8 cellular contexts compared by ENCODE assay signal in the genomic region with DNA sequence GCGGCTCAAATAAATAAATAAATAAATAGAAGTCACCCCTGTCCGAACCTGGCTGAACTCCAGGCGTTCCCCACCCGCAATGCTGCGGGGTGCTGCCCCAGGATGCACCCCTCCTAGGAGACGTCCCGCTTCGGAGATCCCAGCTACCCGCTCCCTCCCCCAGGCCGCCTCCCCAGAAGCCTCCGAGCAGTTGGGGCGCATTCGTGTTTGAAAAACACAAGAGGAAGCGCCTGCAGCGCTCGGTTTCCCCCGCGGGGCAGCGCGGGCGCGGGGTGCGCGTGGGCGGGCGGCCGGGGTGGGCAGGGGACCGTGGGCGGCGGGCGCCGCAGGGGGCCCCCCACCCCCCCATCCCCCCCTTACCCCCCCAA. TPM values are rescaled to one million over a fixed set of nuclear protein-coding genes. Genes with fewer than 3 reads are reported as not detected.
DNase-seq lines count a peak whose midpoint lies in the region; ATAC-seq, FAIRE-seq and TF ChIP-seq lines count a peak whose summit lies in the region.

No MANE protein-coding gene starts in this region.

- H3K9ac ChIP-seq in OCI-LY3 (ENCODE audit: low read length) (peak overlapping the region; percentile 91), GM12878 (ENCODE audit: control insufficient read depth, insufficient read depth, low read length) (peak overlapping the region; percentile 73; the same call in 1 of the 2 replicates)

- H3K9me3 ChIP-seq in OCI-LY3 (ENCODE audit: insufficient read depth, low read length) (no peaks in the 10 kb centered on the region), GM12878 (replicated peaks; ENCODE audit: control insufficient read depth, insufficient read depth, low read length) (peaks cover 12% of the 10 kb centered on the region)

- H3K4me3 ChIP-seq in GM12875 (ENCODE audit: low read depth, low read length) (peak overlapping the region; percentile 14), OCI-LY3 (ENCODE audit: low read length) (peak overlapping the region; percentile 88), GM12878 (peak overlapping the region; percentile 34; the same call in 1 of the 2 replicates), iPS-11a (ENCODE audit: low read depth, low read length) (peak overlapping the region; percentile 57), skin epidermis (peak overlapping the region; percentile 32 to 61 (median 55))

- WGBS in GM12878 (ENCODE audit: insufficient coverage, insufficient replicate concordance, low lambda C conversion rate, missing lambda C conversion rate), result 2% methylated on average over 13 of the region's 32 CpGs

- H3K4me2 ChIP-seq in OCI-LY3 (ENCODE audit: low read length), result peak overlapping the region; percentile 99
- peak overlapping the region; percentile 94 for H3K4me2 ChIP-seq in GM12878 (ENCODE audit: control insufficient read depth, insufficient read depth)

- H3K36me3 ChIP-seq in OCI-LY3 (replicated peaks; ENCODE audit: low read depth, low read length), result peaks cover 3% of the 10 kb centered on the region
- H3K36me3 ChIP-seq in GM12878 (ENCODE audit: control insufficient read depth in 2 of 2, insufficient read depth in 2 of 2, low read length in 1 of 2), result no peaks in the 10 kb centered on the region

- H4K20me1 ChIP-seq in OCI-LY3 (ENCODE audit: insufficient read depth, low read length), result no peaks in the 10 kb centered on the region
- H4K20me1 ChIP-seq in GM12878 (ENCODE audit: control insufficient read depth, insufficient read depth), result no peaks in the 10 kb centered on the region

- intact Hi-C loops in GM12878 (cut with micrococcal nuclease; ENCODE audit: unreplicated experiment) (no loop called here), posterior vena cava (cut with DNase I) (no loop called here)

- POLR2A ChIA-PET in GM12878 (lab: Charles Lee), result interaction anchor here (0.6 to 1.4 kb wide), 4 partner anchors 13 to 34 kb away, joined by 3 to 5 read pairs (median 4); partner anchors contain the start of gene SERPINB1

- SMC1A ChIA-PET in GM12878 (lab: Charles Lee; ENCODE audit: uncharacterized antibody, unreplicated experiment), result interaction anchor here (2.6 kb wide), 1 partner anchor 12 kb away, joined by 8 read pairs; no protein-coding TSS in a partner anchor

- no peaks in the 10 kb centered on the region for H3K79me2 ChIP-seq in OCI-LY3 (ENCODE audit: low read length)
- no peaks in the 10 kb centered on the region for H3K79me2 ChIP-seq in GM12878 (ENCODE audit: control insufficient read depth, insufficient read depth, low read length)

- FAIRE-seq in GM12878 (lab: Jason Lieb, UNC), result no peak

- BruUV-seq in GM12878 (replicated peaks; lab: Mats Ljungman, UMichigan), result no TSS peak

- TF ChIP-seq RAD21 in GM12878 (IDR thresholded peaks at IDR 0.05; ENCODE audit: insufficient read depth, low read depth, low read length), result no peak

- RAD21 ChIA-PET in GM12878 (lab: Charles Lee; ENCODE audit: unreplicated experiment), result interaction anchor here (0.6 to 4.5 kb wide), 3 partner anchors 9 to 767 kb away, joined by 3 to 39 read pairs (median 3); no protein-coding TSS in a partner anchor

- CTCF ChIA-PET in GM12878 (lab: Yijun Ruan, JAX), result interaction anchor here (1.1 to 3.4 kb wide), 4 partner anchors 14 to 35 kb away, joined by 3 to 25 read pairs (median 4); no protein-coding TSS in a partner anchor

- TF ChIP-seq EP300 in GM12878 (IDR thresholded peaks at IDR 0.05; ENCODE audit: borderline replicate concordance in 1 of 2, control insufficient read depth in 1 of 2, low read depth in 2 of 2, low read length in 2 of 2), result no peak

- DNase-seq in GM12878 (ENCODE audit: low read depth, low spot score) (no peak), posterior vena cava (ENCODE audit: low spot score) (no peak), GM19240 (ENCODE audit: insufficient read length, low spot score) (no peak), MV-4-11 (lab: John Stamatoyannopoulos, UW) (no peak)

- no peaks in the 10 kb centered on the region for H3K27me3 ChIP-seq in OCI-LY3 (ENCODE audit: low read depth, low read length)
- H3K27me3 ChIP-seq in GM12878 (replicated peaks in 1 of 2; ENCODE audit: control insufficient read depth in 2 of 2, insufficient read depth in 2 of 2, low read length in 1 of 2), result no peaks in the 10 kb centered on the region

- no peak; the same call in 1 of the 2 replicates for TF ChIP-seq POLR2A in GM12878 (IDR thresholded peaks at IDR 0.05; ENCODE audit: low read depth, low read length)

- ATAC-seq in GM12878, result peak; percentile 57

- H2AFZ ChIP-seq in OCI-LY3 (ENCODE audit: low read depth, low read length), result peak overlapping the region; percentile 67; the same call in 1 of the 2 replicates
- peak overlapping the region; percentile 85; the same call in 1 of the 2 replicates for H2AFZ ChIP-seq in GM12878 (ENCODE audit: control insufficient read depth, low read depth, low read length)

- no peak for TF ChIP-seq CTCF in GM12875 (IDR thresholded peaks at IDR 0.05; ENCODE audit: borderline replicate concordance, insufficient read depth, low read depth, low read length)
- TF ChIP-seq CTCF in OCI-LY3 (IDR thresholded peaks at IDR 0.05; ENCODE audit: low read depth, low read length), result no peak
- no peak for TF ChIP-seq CTCF in GM12878 (IDR thresholded peaks at IDR 0.05 in 2 of 3, conservative IDR thresholded peaks at IDR 0.05 in 1 of 3; ENCODE audit: control insufficient read depth in 2 of 3, extremely low read depth in 1 of 3, insufficient read depth in 1 of 3, low read depth in 3 of 3, low read length in 3 of 3)

- in situ Hi-C loops in GM12878 (cut with MboI), result no loop called here

- H3K4me1 ChIP-seq in OCI-LY3 (ENCODE audit: low read length) (peaks cover 26% of the 10 kb centered on the region), GM12878 (ENCODE audit: control insufficient read depth, insufficient read depth, low read length) (peaks cover 35% of the 10 kb centered on the region)

- H3K27ac ChIP-seq in OCI-LY3 (ENCODE audit: low read length) (peak overlapping the region; percentile 63), GM12878 (ENCODE audit: control insufficient read depth, insufficient read depth) (peak overlapping the region; percentile 78), skin epidermis (peak overlapping the region; percentile 29 to 96 (median 88))

TF ChIP-seq in GM12878, 131 proteins besides CTCF, POLR2A, EP300 and RAD21 (continues in another document):
- TF ChIP-seq MXI1 (IDR thresholded peaks at IDR 0.05; ENCODE audit: low read depth, low read length) (no peak), SP1 (IDR thresholded peaks at IDR 0.05; ENCODE audit: low read depth, low read length) (no peak), POU2F2 (IDR thresholded peaks at IDR 0.05; ENCODE audit: borderline replicate concordance, low read depth, low read length) (no peak)

RNA-seq across cellular contexts. Expression of gene SERPINB9, which starts 27.3 kb away (rescaled TPM):
- 63.2 and 66.0 TPM in 2 replicates for total RNA-seq in GM12878 (2013; cell fraction: nucleolus; rRNA removed)
- total RNA-seq in GM12878 (2014; rRNA removed) (4.7 and 5.6 TPM in 2 replicates), GM12878 (2014; rRNA removed; fragmentation: Illumina TruSeq; extraction: Trizol) (5.4 and 5.5 TPM in 2 replicates), GM12878 (2021) (5.8 and 6.1 TPM in 2 replicates), posterior vena cava (10 to 100 TPM in 1 of 2 donors, 1 to 10 TPM in 1; 9.9 to 12.8 TPM)
- 7.8 TPM for polyA plus RNA-seq in GM12878 (2011; ENCODE audit: low read depth)
- polyA plus RNA-seq in GM12878 (2011; rRNA removed) (133 and 141 TPM in 2 replicates), GM12878 (2014; fragmentation: Illumina TruSeq; extraction: Trizol) (6.7 and 7.3 TPM in 2 replicates), GM12878 (2014; fragmentation: Nextera tagmentation; extraction: Ambion mirVana) (1 to 10 TPM; 2.0 to 3.7 TPM), GM12878 (2014; rRNA removed) (3.8 and 5.9 TPM in 2 replicates), GM12878 (2016; fragmentation: Nextera tagmentation; extraction: Ambion mirVana) (1 to 10 TPM; 4.1 to 4.2 TPM)
- polyA plus RNA-seq in GM12878 (2011; cell fraction: cytosol; rRNA removed), result 94.6 and 110 TPM in 2 replicates
- polyA plus RNA-seq in GM12878 (2011; cell fraction: nucleus; rRNA removed), result 35.5 and 39.0 TPM in 2 replicates
- polyA plus RNA-seq in GM12878 (2012), result 11.4 and 20.4 TPM in 2 replicates
- 135 and 152 TPM in 2 replicates for polyA minus RNA-seq in GM12878 (2011; rRNA and poly(A)+ RNA removed)
- polyA minus RNA-seq in GM12878 (2011; cell fraction: cytosol; rRNA and poly(A)+ RNA removed), result 57.1 and 64.0 TPM in 2 replicates
- polyA minus RNA-seq in GM12878 (2011; cell fraction: nucleus; rRNA and poly(A)+ RNA removed), result 21.2 and 30.0 TPM in 2 replicates

RNA-seq across cellular contexts. Expression of gene SERPINB1, which starts 34.2 kb away (rescaled TPM):
- total RNA-seq in GM12878 (2013; cell fraction: nucleolus; rRNA removed), result 0.67 and 1.0 TPM in 2 replicates
- total RNA-seq in GM12878 (2014; rRNA removed) (0.45 and 0.65 TPM in 2 replicates), GM12878 (2014; rRNA removed; fragmentation: Illumina TruSeq; extraction: Trizol) (0.67 and 0.88 TPM in 2 replicates), GM12878 (2021) (1.6 TPM in 2 replicates), posterior vena cava (10 to 100 TPM; 30.8 to 44.0 TPM)
- 0.76 TPM for polyA plus RNA-seq in GM12878 (2011; ENCODE audit: low read depth)
- polyA plus RNA-seq in GM12878 (2011; rRNA removed) (2.4 and 3.5 TPM in 2 replicates), GM12878 (2014; fragmentation: Illumina TruSeq; extraction: Trizol) (1.1 and 3.2 TPM in 2 replicates), GM12878 (2014; fragmentation: Nextera tagmentation; extraction: Ambion mirVana) (1 to 10 TPM in 1 of 2 experiments, under 1 TPM in 1; 0.82 to 1.8 TPM), GM12878 (2014; rRNA removed) (0.71 and 0.85 TPM in 2 replicates), GM12878 (2016; fragmentation: Nextera tagmentation; extraction: Ambion mirVana) (under 1 TPM; 0.67 to 0.72 TPM)
- polyA plus RNA-seq in GM12878 (2011; cell fraction: cytosol; rRNA removed), result 0.88 and 0.99 TPM in 2 replicates
- polyA plus RNA-seq in GM12878 (2011; cell fraction: nucleus; rRNA removed), result 0.90 and 1.3 TPM in 2 replicates
- 1.3 and 2.3 TPM in 2 replicates for polyA plus RNA-seq in GM12878 (2012)
- polyA minus RNA-seq in GM12878 (2011; rRNA and poly(A)+ RNA removed), result 1.1 and 1.8 TPM in 2 replicates
- 1.2 and 1.6 TPM in 2 replicates for polyA minus RNA-seq in GM12878 (2011; cell fraction: cytosol; rRNA and poly(A)+ RNA removed)
- polyA minus RNA-seq in GM12878 (2011; cell fraction: nucleus; rRNA and poly(A)+ RNA removed), result 0.85 and 1.1 TPM in 2 replicates

Comparison
In these comparisons a context has a peak if more than half of its experiments do, and no peak if none do; other contexts are left out.
1. H3K4me3 ChIP-seq: peak in every context shown above with its lines; median percentile 88 in OCI-LY3; 57 in iPS-11a; 55 in skin epidermis; 34 in GM12878; 14 in GM12875.
2. RNA of gene SERPINB1, which starts 34.2 kb away (total RNA-seq): 30.8 to 44.0 TPM in posterior vena cava; 0.45 to 1.6 TPM in GM12878; every median in the first group is over 10 times any median in the second.
3. Peak in every context shown above with its lines, with median percentiles within 50 percentile points of each other: H3K27ac ChIP-seq.